ENCODE assay signal across 24 cellular contexts in the genomic region with DNA sequence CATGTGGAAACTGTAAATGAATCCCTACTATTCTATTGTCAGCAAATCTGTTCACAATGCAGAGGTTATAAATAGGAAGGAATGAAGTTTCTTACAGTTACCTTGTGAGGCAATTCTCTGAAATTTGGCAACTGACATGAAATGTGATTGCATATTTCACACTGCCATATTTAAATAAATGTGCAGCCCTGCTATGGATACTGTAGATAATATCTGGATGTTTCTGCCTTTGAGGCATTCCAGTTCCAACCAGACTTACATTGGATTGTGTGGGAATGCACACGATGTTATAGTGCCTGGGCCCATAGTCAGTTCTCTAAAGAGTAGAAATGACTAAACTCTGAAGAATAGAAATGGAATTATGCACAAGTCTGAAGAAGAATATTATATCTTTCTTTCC.
"Had no signal": no experiment of that assay in that cellular context is flagged by ENCODE, and none has a peak within 500 bp of the region (broad histone marks: within the 10 kb centered on the region; RNA-seq: fewer than 3 reads in every experiment).

No MANE protein-coding gene starts in this region.

- H3K36me3 Mint-ChIP-seq: immature natural killer cell; naive thymus-derived CD4-positive, alpha-beta T cell; natural killer cell treated with Interleukin-12 subunit alpha and Interleukin-12 subunit beta and Interleukin-15 and Interleukin-18, amount 100 ng/mL, for 72 hours; stimulated activated memory B cell treated with anti-CD40 and anti-IgM and Interleukin-4, amounts not matched to agents 10 μg/mL and 1 μg/mL and 100 μg/mL, for 72 hours had no signal

- H3K36me3 ChIP-seq: ovary had no signal

- H3K4me1 ChIP-seq: vagina had no signal

- H3K27ac ChIP-seq: left ventricle myocardium inferior, ovary, right atrium auricular region, right lobe of liver, spleen, vagina had no signal

- H3K4me1 Mint-ChIP-seq: immature natural killer cell had no signal

- H3K9me3 ChIP-seq: left ventricle myocardium inferior, ovary, right atrium auricular region, right lobe of liver, spleen, tibial nerve, upper lobe of left lung, vagina had no signal

- H3K4me3 Mint-ChIP-seq: immature natural killer cell; mesothelial cell of epicardium; naive thymus-derived CD4-positive, alpha-beta T cell; natural killer cell treated with Interleukin-12 subunit alpha and Interleukin-12 subunit beta and Interleukin-15 and Interleukin-18, amount 100 ng/mL, for 72 hours; stimulated activated memory B cell treated with anti-CD40 and anti-IgM and Interleukin-4, amounts not matched to agents 10 μg/mL and 1 μg/mL and 100 μg/mL, for 72 hours; stimulated activated naive CD8-positive, alpha-beta T cell treated with anti-CD3 and anti-CD28 coated beads, Interleukin-15, amount 100 ng/mL, for 72 hours had no signal

- H3K27me3 ChIP-seq: ovary, right atrium auricular region, right lobe of liver, upper lobe of left lung, vagina had no signal

- H3K4me3 ChIP-seq: left ventricle myocardium inferior, lung, ovary, right atrium auricular region, right lobe of liver, spleen, tibial nerve, upper lobe of left lung, vagina had no signal

- H3K27ac Mint-ChIP-seq: immature natural killer cell; mesothelial cell of epicardium; naive thymus-derived CD4-positive, alpha-beta T cell; natural killer cell treated with Interleukin-12 subunit alpha and Interleukin-12 subunit beta and Interleukin-15 and Interleukin-18, amount 100 ng/mL, for 72 hours; progenitor cell of endocrine pancreas; stimulated activated memory B cell treated with anti-CD40 and anti-IgM and Interleukin-4, amounts not matched to agents 10 μg/mL and 1 μg/mL and 100 μg/mL, for 72 hours; stimulated activated naive CD8-positive, alpha-beta T cell treated with anti-CD3 and anti-CD28 coated beads, Interleukin-15, amount 100 ng/mL, for 72 hours had no signal

- H3K9me3 Mint-ChIP-seq: mesothelial cell of epicardium; natural killer cell treated with Interleukin-12 subunit alpha and Interleukin-12 subunit beta and Interleukin-15 and Interleukin-18, amount 100 ng/mL, for 72 hours; stimulated activated naive CD8-positive, alpha-beta T cell treated with anti-CD3 and anti-CD28 coated beads, Interleukin-15, amount 100 ng/mL, for 72 hours had no signal

- DNase-seq: hypothalamus; immature natural killer cell; kidney; left ventricle myocardium inferior; naive thymus-derived CD4-positive, alpha-beta T cell; ovary; right lobe of liver; small intestine; spleen; stimulated activated CD4-positive, alpha-beta T cell treated with anti-CD3 and anti-CD28 coated beads, Interleukin-2, amount 100 ng/mL, for 48 hours; stimulated activated CD4-positive, alpha-beta T cell treated with anti-CD3 and anti-CD28 coated beads, Interleukin-4, amount 100 ng/mL, for 4 hours; stimulated activated CD8-positive, alpha-beta memory T cell treated with anti-CD3 and anti-CD28 coated beads, Interleukin-4, amount 100 ng/mL, for 48 hours; stimulated activated naive CD4-positive, alpha-beta T cell treated with Interleukin-2 at 50 U/mL for 16 hours; stimulated activated naive CD8-positive, alpha-beta T cell treated with anti-CD3 and anti-CD28 coated beads, Interleukin-15, amount 100 ng/mL, for 72 hours; substantia nigra; upper lobe of left lung had no signal
